ENCODE assay signal across 26 cellular contexts in the genomic region with DNA sequence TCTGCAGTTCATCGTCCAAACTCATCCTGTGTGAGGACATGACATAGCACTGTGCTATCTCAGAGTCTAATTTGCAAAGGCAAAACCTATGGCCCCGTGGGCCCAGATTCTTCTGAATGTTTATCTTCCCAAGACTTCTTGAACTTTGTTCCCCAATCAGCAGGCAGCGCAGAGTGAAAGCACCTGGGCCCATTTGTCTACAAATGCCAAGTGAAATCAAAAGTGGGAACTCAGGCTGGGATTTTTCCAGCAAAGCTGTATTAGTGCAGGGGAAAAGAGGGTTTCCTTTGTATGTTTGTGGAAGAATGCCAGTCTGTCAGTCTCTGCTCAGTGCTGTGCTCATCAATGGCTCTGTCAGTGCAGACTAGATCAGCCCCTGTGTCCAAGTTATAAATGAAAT.
"Had no signal": no experiment of that assay in that cellular context is flagged by ENCODE, and none has a peak within 500 bp of the region (broad histone marks: within the 10 kb centered on the region; RNA-seq: fewer than 3 reads in every experiment).

No MANE protein-coding gene starts in this region.

- H3K4me1 ChIP-seq: foreskin keratinocyte, left lung, psoas muscle, uterus had no signal

- FAIRE-seq: TTC549 had no signal

- DNase-seq: activated CD4-positive, alpha-beta T cell treated with anti-CD3 and anti-CD28 coated beads for 4 hours; activated CD4-positive, alpha-beta T cell treated with anti-CD3 and anti-CD28 coated beads, Interleukin-2, amount 50 U/mL, for 4 hours; activated naive CD8-positive, alpha-beta T cell treated with anti-CD3 and anti-CD28 coated beads, Interleukin-2, amount 50 U/mL, for 24 hours; activated T-cell treated with anti-CD3 and anti-CD28 coated beads, Interleukin-2, amount 50 U/mL, for 1 hour; amygdala; caudate nucleus; effector CD4-positive, alpha-beta T cell; foreskin keratinocyte; heart right ventricle; kidney glomerular epithelial cell; left lung; lower lobe of right lung; nephron progenitor cell; ovary; psoas muscle; spleen; stimulated activated naive CD4-positive, alpha-beta T cell; T-helper 9 cell; trophoblast cell; uterus had no signal

- H3K9me3 Mint-ChIP-seq: activated naive CD4-positive, alpha-beta T cell treated with anti-CD3 and anti-CD28 coated beads, Interleukin-2, amount 50 U/mL, for 24 hours; activated naive CD8-positive, alpha-beta T cell treated with anti-CD3 and anti-CD28 coated beads, Interleukin-2, amount 50 U/mL, for 24 hours; nephron progenitor cell; T-helper 1 cell treated with Interleukin-12 subunit alpha and Interleukin-12 subunit beta and Interleukin-4 antibody, amounts not matched to agents 30 μg/mL and 1 μg/mL, for 36 hours had no signal

- H3K27me3 ChIP-seq: esophagus muscularis mucosa, foreskin keratinocyte, ovary, uterus had no signal

- H3K27ac Mint-ChIP-seq: activated naive CD4-positive, alpha-beta T cell treated with anti-CD3 and anti-CD28 coated beads, Interleukin-2, amount 50 U/mL, for 24 hours; activated naive CD8-positive, alpha-beta T cell treated with anti-CD3 and anti-CD28 coated beads, Interleukin-2, amount 50 U/mL, for 24 hours; activated T-helper 17 cell treated with anti-CD3 and anti-CD28 coated beads, Interleukin-2, amount 50 U/mL, for 72 hours; nephron progenitor cell; T-helper 1 cell treated with Interleukin-12 subunit alpha and Interleukin-12 subunit beta and Interleukin-4 antibody, amounts not matched to agents 30 μg/mL and 1 μg/mL, for 36 hours had no signal

- ATAC-seq: activated naive CD8-positive, alpha-beta T cell treated with anti-CD3 and anti-CD28 coated beads, Interleukin-2, amount 50 U/mL, for 24 hours; activated T-helper 17 cell treated with anti-CD3 and anti-CD28 coated beads, Interleukin-2, amount 50 U/mL, for 72 hours; foreskin keratinocyte; heart right ventricle; left lung; lower lobe of right lung; psoas muscle had no signal

- H3K4me1 Mint-ChIP-seq: activated T-helper 17 cell treated with anti-CD3 and anti-CD28 coated beads, Interleukin-2, amount 50 U/mL, for 72 hours had no signal

- H3K27ac ChIP-seq: esophagus muscularis mucosa, foreskin keratinocyte, heart right ventricle, left lung, lower lobe of right lung, ovary, psoas muscle, spleen, uterus, VCaP had no signal

- H3K4me3 Mint-ChIP-seq: activated naive CD4-positive, alpha-beta T cell treated with anti-CD3 and anti-CD28 coated beads, Interleukin-2, amount 50 U/mL, for 24 hours; activated naive CD8-positive, alpha-beta T cell treated with anti-CD3 and anti-CD28 coated beads, Interleukin-2, amount 50 U/mL, for 24 hours; activated T-helper 17 cell treated with anti-CD3 and anti-CD28 coated beads, Interleukin-2, amount 50 U/mL, for 72 hours; nephron progenitor cell; T-helper 1 cell treated with Interleukin-12 subunit alpha and Interleukin-12 subunit beta and Interleukin-4 antibody, amounts not matched to agents 30 μg/mL and 1 μg/mL, for 36 hours had no signal

- H3K4me3 ChIP-seq: esophagus muscularis mucosa, heart right ventricle, left lung, lower lobe of right lung, ovary, psoas muscle, spleen, uterus had no signal

- H3K36me3 ChIP-seq: esophagus muscularis mucosa, heart right ventricle, left lung, lower lobe of right lung, ovary, spleen, uterus had no signal

- H3K9me3 ChIP-seq: esophagus muscularis mucosa, heart right ventricle, left lung, lower lobe of right lung, ovary, psoas muscle, spleen, uterus had no signal
